ENCODE assay signal across 17 cellular contexts in genomic region chr5:14595877-14596276, GRCh38. TPM values are rescaled to one million over a fixed set of nuclear protein-coding genes. Genes with fewer than 3 reads are reported as not detected.
A peak's percentile ranks its signal among the peaks of the same experiment; 100 is the strongest.
DNase-seq lines count a peak whose midpoint lies in the region; ATAC-seq and TF ChIP-seq lines count a peak whose summit lies in the region.
"Had no signal": no experiment of that assay in that cellular context is flagged by ENCODE, and none has a peak within 500 bp of the region (broad histone marks: within the 10 kb centered on the region; RNA-seq: fewer than 3 reads in every experiment).

No MANE protein-coding gene starts in this region.

- peak overlapping the region; percentile 98 for H3K27ac Mint-ChIP-seq in activated T-cell treated with anti-CD3 and anti-CD28 coated beads, Interleukin-2, amount 50 U/mL, for 72 hours
- H3K27ac Mint-ChIP-seq in activated naive CD4-positive, alpha-beta T cell treated with anti-CD3 and anti-CD28 coated beads, Interleukin-2, amount 50 U/mL, for 72 hours = peak overlapping the region; percentile 73 to 87
- H3K27ac Mint-ChIP-seq: endodermal cell, mesothelial cell of epicardium had no signal

- no peak for DNase-seq in activated T-cell treated with anti-CD3 and anti-CD28 coated beads, Interleukin-2, amount 50 U/mL, for 72 hours
- DNase-seq in activated T-cell treated with anti-CD3 and anti-CD28 coated beads, Interleukin-2, amount 50 U/mL, for 1 hour = no peak
- DNase-seq in activated naive CD4-positive, alpha-beta T cell treated with anti-CD3 and anti-CD28 coated beads, Interleukin-2, amount 50 U/mL, for 72 hours (ENCODE audit: low spot score in 2 of 2) = no peak
- DNase-seq in spleen (no peak), WERI-Rb-1 (no peak), HCEC 1CT (no peak)
- DNase-seq: DMS79 treated with DMSO at 0.1 percent for 48 hours, endodermal cell, foreskin melanocyte, NCI-H1930, NCI-H526 treated with DMSO at 0.1 percent for 48 hours had no signal

- H3K9me3 ChIP-seq in spleen = no peaks in the 10 kb centered on the region
- H3K9me3 ChIP-seq in WERI-Rb-1 (ENCODE audit: severe bottlenecking) = no peaks in the 10 kb centered on the region
- H3K9me3 ChIP-seq: body of pancreas, upper lobe of left lung had no signal

- H3K27me3 ChIP-seq in spleen (replicated peaks in 1 of 7) (no peaks in the 10 kb centered on the region), WERI-Rb-1 (ENCODE audit: insufficient read depth, low read depth, severe bottlenecking) (no peaks in the 10 kb centered on the region)
- H3K27me3 ChIP-seq: body of pancreas, upper lobe of left lung had no signal

- WGBS in spleen, 5 donors = 3 to 23% (median 19%) methylated on average over 1 of the region's 1 CpG

- H3K36me3 ChIP-seq in spleen = peaks cover 0 to under 1% (median 0%) of the 10 kb centered on the region in 6 donors
- H3K36me3 ChIP-seq in WERI-Rb-1 = peaks cover 4% of the 10 kb centered on the region
- H3K36me3 ChIP-seq: upper lobe of left lung had no signal

- no peak for ATAC-seq in activated T-cell treated with anti-CD3 and anti-CD28 coated beads, Interleukin-2, amount 50 U/mL, for 72 hours (replicated peaks in 1 of 2)
- ATAC-seq in HG03354 (IDR thresholded peaks at IDR 0.05; ENCODE audit: poor library complexity, severe bottlenecking, unreplicated experiment) (peak; percentile 0), HG03196 (IDR thresholded peaks at IDR 0.05; ENCODE audit: unreplicated experiment) (no peak)
- no peak for ATAC-seq in activated naive CD4-positive, alpha-beta T cell treated with anti-CD3 and anti-CD28 coated beads, Interleukin-2, amount 50 U/mL, for 72 hours
- ATAC-seq: body of pancreas had no signal

- H3K4me1 Mint-ChIP-seq in activated T-cell treated with anti-CD3 and anti-CD28 coated beads, Interleukin-2, amount 50 U/mL, for 72 hours (ENCODE audit: low read depth) = peaks cover 81% of the 10 kb centered on the region
- H3K4me1 Mint-ChIP-seq: endodermal cell, mesothelial cell of epicardium had no signal

- no peaks in the 10 kb centered on the region for H3K27me3 Mint-ChIP-seq in activated T-cell treated with anti-CD3 and anti-CD28 coated beads, Interleukin-2, amount 50 U/mL, for 72 hours (ENCODE audit: low read depth)

- H3K27ac ChIP-seq in spleen (peak overlapping the region in 7 of 8 donors; percentile 62 to 90 (median 78)), WERI-Rb-1 (no peak overlapping the region)
- H3K27ac ChIP-seq: parathyroid adenoma had no signal

- H3K9me3 Mint-ChIP-seq in activated T-cell treated with anti-CD3 and anti-CD28 coated beads, Interleukin-2, amount 50 U/mL, for 72 hours = peaks cover 0 to 4% of the 10 kb centered on the region in 2 donors
- H3K9me3 Mint-ChIP-seq in activated naive CD4-positive, alpha-beta T cell treated with anti-CD3 and anti-CD28 coated beads, Interleukin-2, amount 50 U/mL, for 72 hours = no peaks in the 10 kb centered on the region
- H3K9me3 Mint-ChIP-seq: endodermal cell, mesothelial cell of epicardium had no signal

- H3K4me1 ChIP-seq in spleen = peaks cover 18 to 98% (median 58%) of the 10 kb centered on the region in 6 donors

- TF ChIP-seq POLR2A in spleen (IDR thresholded peaks at IDR 0.05) = no peak

- no peak overlapping the region for H3K4me3 ChIP-seq in spleen
- H3K4me3 ChIP-seq in WERI-Rb-1 (ENCODE audit: low read depth, low read length) = no peak overlapping the region
- H3K4me3 ChIP-seq: body of pancreas, upper lobe of left lung had no signal

- intact Hi-C loops in spleen (cut with DNase I; ENCODE audit: low total_unique reads) = no loop called here

- H3K36me3 Mint-ChIP-seq in activated T-cell treated with anti-CD3 and anti-CD28 coated beads, Interleukin-2, amount 50 U/mL, for 72 hours (ENCODE audit: insufficient read depth in 2 of 2) = peaks cover 0 to 8% of the 10 kb centered on the region in 2 donors
- peaks cover 0 to 9% of the 10 kb centered on the region in 2 donors for H3K36me3 Mint-ChIP-seq in activated naive CD4-positive, alpha-beta T cell treated with anti-CD3 and anti-CD28 coated beads, Interleukin-2, amount 50 U/mL, for 72 hours
- H3K36me3 Mint-ChIP-seq: mesothelial cell of epicardium had no signal

- H3K4me3 Mint-ChIP-seq in activated T-cell treated with anti-CD3 and anti-CD28 coated beads, Interleukin-2, amount 50 U/mL, for 72 hours = peak overlapping the region; percentile 76 to 91
- H3K4me3 Mint-ChIP-seq: endodermal cell, mesothelial cell of epicardium had no signal

- TF ChIP-seq CTCF in spleen (IDR thresholded peaks at IDR 0.05 in 8 of 11, conservative IDR thresholded peaks at IDR 0.05 in 3 of 11) (no peak), WERI-Rb-1 (IDR thresholded peaks at IDR 0.05; ENCODE audit: low read depth, low read length) (no peak)

RNA-seq across cellular contexts. Expression of gene OTULINL, which starts 14.3 kb away (rescaled TPM):
- 10 to 100 TPM; 17.9 to 18.8 TPM for total RNA-seq in activated T-cell treated with anti-CD3 and anti-CD28 coated beads, Interleukin-2, amount 50 U/mL, for 72 hours
- total RNA-seq in activated naive CD4-positive, alpha-beta T cell treated with anti-CD3 and anti-CD28 coated beads, Interleukin-2, amount 50 U/mL, for 72 hours = 10 to 100 TPM; 10.3 to 16.5 TPM
- total RNA-seq in spleen = 10 to 100 TPM; 23.0 to 52.5 (median 38.3) TPM
- 1 to 10 TPM; 3.8 to 5.8 (median 4.3) TPM for polyA plus RNA-seq in spleen
